In genomic region chr11:130070829-130071205, GRCh38 we compare ENCODE assay signal across 8 cellular contexts. TPM values are rescaled to one million over a fixed set of nuclear protein-coding genes. Genes with fewer than 3 reads are reported as not detected.
A peak's percentile ranks its signal among the peaks of the same experiment; 100 is the strongest.
DNase-seq lines count a peak whose midpoint lies in the region; ATAC-seq and TF ChIP-seq lines count a peak whose summit lies in the region.

No MANE protein-coding gene starts in this region.

- H3K27me3 Mint-ChIP-seq in activated CD4-positive, alpha-beta T cell treated with anti-CD3 and anti-CD28 coated beads for 36 hours = peaks cover 6% of the 10 kb centered on the region
- H3K27me3 Mint-ChIP-seq in neural crest cell (ENCODE audit: low read depth) = peaks cover 2% of the 10 kb centered on the region

- peak overlapping the region; percentile 74 for H3K27ac ChIP-seq in SU-DHL-6 (ENCODE audit: low read depth, low read length)

- H3K9me3 Mint-ChIP-seq in activated CD4-positive, alpha-beta T cell treated with anti-CD3 and anti-CD28 coated beads for 36 hours (ENCODE audit: low read depth) = no peaks in the 10 kb centered on the region
- H3K9me3 Mint-ChIP-seq in neural crest cell = no peaks in the 10 kb centered on the region

- 0 out of 2 replicates have a peak, but pooled peaks cover 3% of the 10 kb centered on the region for H4K20me1 ChIP-seq in SU-DHL-6 (ENCODE audit: low read depth, low read length)

- no peak for DNase-seq in activated CD4-positive, alpha-beta T cell treated with anti-CD3 and anti-CD28 coated beads for 36 hours
- DNase-seq in activated CD4-positive, alpha-beta T cell treated with anti-CD3 and anti-CD28 coated beads, Interleukin-2, amount 50 U/mL, for 1 hour = no peak
- DNase-seq in fibroblast of gingiva (ENCODE audit: low read depth) (peak; percentile 9), neural crest cell (ENCODE audit: low read depth, low spot score) (no peak), NK-92 (lab: John Stamatoyannopoulos, UW; ENCODE audit: unreplicated experiment) (no peak)
- no peak for DNase-seq in activated effector memory CD4-positive, alpha-beta T cell treated with Interleukin-2 at 50 U/mL for 16 hours
- no peak for DNase-seq in stimulated activated CD4-positive, alpha-beta T cell treated with anti-CD3 and anti-CD28 coated beads, Interleukin-1b, Interleukin-23, amount 100 ng/mL, for 48 hours

- no peak for ATAC-seq in activated CD4-positive, alpha-beta T cell treated with anti-CD3 and anti-CD28 coated beads for 36 hours

- peaks cover 55% of the 10 kb centered on the region for H3K79me2 ChIP-seq in SU-DHL-6 (ENCODE audit: insufficient read depth, low read length)

- H3K4me3 ChIP-seq in SU-DHL-6 (ENCODE audit: insufficient read depth, low read length, poor library complexity, severe bottlenecking) = peak overlapping the region; percentile 69

- intact Hi-C loops in activated CD4-positive, alpha-beta T cell treated with anti-CD3 and anti-CD28 coated beads for 36 hours (cut with DNase I, micrococcal nuclease) = loop anchor here in 1 of 2 experiments (2.0 kb wide), 1 partner anchor 78 kb away; no protein-coding TSS in a partner anchor

- no peaks in the 10 kb centered on the region for H3K9me3 ChIP-seq in SU-DHL-6 (ENCODE audit: insufficient read depth, low read length)

- no peaks in the 10 kb centered on the region for H3K9me2 ChIP-seq in SU-DHL-6 (replicated peaks; ENCODE audit: insufficient read depth, low read length)

- H3F3A ChIP-seq in SU-DHL-6 (ENCODE audit: insufficient read depth) = no peaks in the 10 kb centered on the region; the same call in 1 of the 2 replicates

- H3K36me3 ChIP-seq in SU-DHL-6 (ENCODE audit: low read length) = no peaks in the 10 kb centered on the region

- H3K36me3 Mint-ChIP-seq in activated CD4-positive, alpha-beta T cell treated with anti-CD3 and anti-CD28 coated beads for 36 hours (ENCODE audit: low read depth) = no peaks in the 10 kb centered on the region
- H3K36me3 Mint-ChIP-seq in neural crest cell (ENCODE audit: low read depth) = no peaks in the 10 kb centered on the region

- H3K27me3 ChIP-seq in SU-DHL-6 (ENCODE audit: low read length) = no peaks in the 10 kb centered on the region

- POLR2A ChIA-PET in activated CD4-positive, alpha-beta T cell treated with anti-CD3 and anti-CD28 coated beads for 36 hours (lab: Charles Lee) = interaction anchor here (0.7 kb wide), 1 partner anchor 89 kb away, joined by 3 read pairs; no protein-coding TSS in a partner anchor

- peak overlapping the region; percentile 75 for H3K9ac ChIP-seq in SU-DHL-6 (ENCODE audit: low read length)

- peak overlapping the region; percentile 57 for H3K27ac Mint-ChIP-seq in activated CD4-positive, alpha-beta T cell treated with anti-CD3 and anti-CD28 coated beads for 36 hours
- peak overlapping the region; percentile 79 for H3K27ac Mint-ChIP-seq in neural crest cell (ENCODE audit: unreplicated experiment)

- H2AFZ ChIP-seq in SU-DHL-6 (ENCODE audit: low read depth, low read length, severe bottlenecking) = no peak overlapping the region

- peaks cover 25% of the 10 kb centered on the region for H3K4me1 Mint-ChIP-seq in activated CD4-positive, alpha-beta T cell treated with anti-CD3 and anti-CD28 coated beads for 36 hours
- H3K4me1 Mint-ChIP-seq in neural crest cell = peaks cover 32% of the 10 kb centered on the region

- CTCF ChIA-PET in activated CD4-positive, alpha-beta T cell treated with anti-CD3 and anti-CD28 coated beads for 36 hours (lab: Charles Lee) = interaction anchor here (0.7 to 2.0 kb wide), 9 partner anchors 12 to 226 kb away, joined by 3 to 11 read pairs (median 3); no protein-coding TSS in a partner anchor

- peak overlapping the region; percentile 98 for H3K4me2 ChIP-seq in SU-DHL-6 (ENCODE audit: low read depth, low read length, poor library complexity, severe bottlenecking)

- TF ChIP-seq CTCF in SU-DHL-6 (IDR thresholded peaks at IDR 0.05; ENCODE audit: insufficient read depth, low read length, poor library complexity, severe bottlenecking) = no peak
- TF ChIP-seq CTCF in neural crest cell (conservative IDR thresholded peaks at IDR 0.05) = no peak

- peak overlapping the region; percentile 79 for H3K4me3 Mint-ChIP-seq in activated CD4-positive, alpha-beta T cell treated with anti-CD3 and anti-CD28 coated beads for 36 hours
- H3K4me3 Mint-ChIP-seq in neural crest cell = peak overlapping the region; percentile 93

RNA-seq across cellular contexts. Expression of gene APLP2, which starts 1.1 kb away (rescaled TPM):
- 10 to 100 TPM; 34.6 to 40.2 TPM for total RNA-seq in activated CD4-positive, alpha-beta T cell treated with anti-CD3 and anti-CD28 coated beads for 36 hours
- 224 and 234 TPM in 2 replicates for total RNA-seq in neural crest cell
